ENCODE assay signal across 25 cellular contexts in the genomic region with DNA sequence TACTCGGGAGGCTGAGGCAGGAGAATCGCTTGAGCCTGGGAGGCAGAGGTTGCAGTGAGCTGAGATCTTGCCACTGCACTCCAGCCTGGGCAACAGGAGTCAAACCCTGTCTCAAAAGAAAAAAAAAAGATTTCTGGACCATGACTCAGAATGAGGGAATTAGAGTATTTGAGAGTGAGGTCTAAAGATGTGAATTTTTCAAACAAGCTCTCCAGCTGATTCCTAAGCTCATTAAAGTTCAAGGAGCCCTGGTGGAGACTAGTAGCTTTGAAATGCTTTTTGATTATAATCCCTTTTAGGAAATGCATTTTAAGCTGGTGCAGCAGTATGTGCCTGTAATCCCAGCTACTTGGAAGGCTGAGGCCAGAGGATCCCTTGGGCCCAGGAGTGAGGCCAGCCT. TPM values are rescaled to one million over a fixed set of nuclear protein-coding genes. Genes with fewer than 3 reads are reported as not detected.
DNase-seq lines count a peak whose midpoint lies in the region; TF ChIP-seq lines count a peak whose summit lies in the region.
"Had no signal": no experiment of that assay in that cellular context is flagged by ENCODE, and none has a peak within 500 bp of the region (broad histone marks: within the 10 kb centered on the region; RNA-seq: fewer than 3 reads in every experiment).

No MANE protein-coding gene starts in this region.

- intact Hi-C loops in transverse colon (cut with DNase I; ENCODE audit: low total_unique reads), result no loop called here

- peak overlapping the region in 3 of 5 experiments; percentile 57 to 78 (median 58) for H3K27ac Mint-ChIP-seq in brain
- H3K27ac Mint-ChIP-seq: activated CD4-positive, alpha-beta T cell treated with anti-CD3 and anti-CD28 coated beads, Interleukin-2, amount 10 ng/mL, durations not matched to agents 7 days and 5 days; activated CD8-positive, alpha-beta memory T cell treated with anti-CD3 and anti-CD28 coated beads, Interleukin-2, amount 10 ng/mL, durations not matched to agents 7 days and 5 days; B cell had no signal

- H3K27me3 Mint-ChIP-seq in brain, result no peaks in the 10 kb centered on the region
- H3K27me3 Mint-ChIP-seq: activated CD4-positive, alpha-beta T cell treated with anti-CD3 and anti-CD28 coated beads, Interleukin-2, amount 10 ng/mL, durations not matched to agents 7 days and 5 days; IgD-negative memory B cell; stimulated activated naive CD8-positive, alpha-beta T cell treated with anti-CD3 and anti-CD28 coated beads, Interleukin-15, amount 100 ng/mL, for 72 hours had no signal

- peaks cover 13% of the 10 kb centered on the region for H3K36me3 Mint-ChIP-seq in brain
- H3K36me3 Mint-ChIP-seq: activated CD8-positive, alpha-beta memory T cell treated with anti-CD3 and anti-CD28 coated beads, Interleukin-2, amount 10 ng/mL, durations not matched to agents 7 days and 5 days; CD8-positive, alpha-beta memory T cell; IgD-negative memory B cell had no signal

- H3K4me3 Mint-ChIP-seq in brain, result no peak overlapping the region
- H3K4me3 Mint-ChIP-seq: activated CD4-positive, alpha-beta T cell treated with anti-CD3 and anti-CD28 coated beads, Interleukin-2, amount 10 ng/mL, durations not matched to agents 7 days and 5 days; activated CD8-positive, alpha-beta memory T cell treated with anti-CD3 and anti-CD28 coated beads, Interleukin-2, amount 10 ng/mL, durations not matched to agents 7 days and 5 days; B cell; CD8-positive, alpha-beta memory T cell; IgD-negative memory B cell; stimulated activated naive CD8-positive, alpha-beta T cell treated with anti-CD3 and anti-CD28 coated beads, Interleukin-15, amount 100 ng/mL, for 72 hours had no signal

- H3K27me3 ChIP-seq in transverse colon (no peaks in the 10 kb centered on the region), SJCRH30 (no peaks in the 10 kb centered on the region)
- H3K27me3 ChIP-seq: cardiac muscle cell, vagina had no signal

- WGBS in transverse colon (ENCODE audit: low coverage in 1 of 2), 2 donors, result 80 to 86% methylated on average over 1 to 2 of the region's 2 CpGs

- in situ Hi-C loops in transverse colon (cut with MboI; ENCODE audit: low pct_ligation_motif_present in 1 of 4, low pct_unique_long_range_greater_than_20kb in 1 of 4, low sequenced_read_pairs in 3 of 4), result loop anchor here in 3 of 4 donors (10.0 kb wide), 1 partner anchor 244 kb away; no protein-coding TSS in a partner anchor

- H3K4me1 ChIP-seq in transverse colon (peaks cover 0 to 8% (median 0%) of the 10 kb centered on the region in 4 donors), SJCRH30 (no peaks in the 10 kb centered on the region)
- H3K4me1 ChIP-seq: vagina had no signal

- no peak for TF ChIP-seq EP300 in transverse colon (IDR thresholded peaks at IDR 0.05; ENCODE audit: low read depth)

- TF ChIP-seq CTCF in brain (conservative IDR thresholded peaks at IDR 0.05) (no peak), retinal pigment epithelial cell (conservative IDR thresholded peaks at IDR 0.05; ENCODE audit: low read depth, low read length) (peak; percentile 21), transverse colon (IDR thresholded peaks at IDR 0.05) (no peak)

- no peak overlapping the region for H3K27ac ChIP-seq in transverse colon
- no peak overlapping the region for H3K27ac ChIP-seq in SJCRH30
- H3K27ac ChIP-seq: cardiac muscle cell, SK-N-MC, vagina had no signal

- no peaks in the 10 kb centered on the region for H3K9me3 Mint-ChIP-seq in brain
- H3K9me3 Mint-ChIP-seq: activated CD4-positive, alpha-beta T cell treated with anti-CD3 and anti-CD28 coated beads, Interleukin-2, amount 10 ng/mL, durations not matched to agents 7 days and 5 days; CD8-positive, alpha-beta memory T cell; stimulated activated naive CD8-positive, alpha-beta T cell treated with anti-CD3 and anti-CD28 coated beads, Interleukin-15, amount 100 ng/mL, for 72 hours had no signal

- H3K9me3 ChIP-seq in transverse colon (no peaks in the 10 kb centered on the region), SJCRH30 (replicated peaks) (no peaks in the 10 kb centered on the region)
- H3K9me3 ChIP-seq: vagina had no signal

- H3K4me1 Mint-ChIP-seq in brain, result peaks cover 8% of the 10 kb centered on the region
- H3K4me1 Mint-ChIP-seq: activated CD4-positive, alpha-beta T cell treated with anti-CD3 and anti-CD28 coated beads, Interleukin-2, amount 10 ng/mL, durations not matched to agents 7 days and 5 days; B cell; CD8-positive, alpha-beta memory T cell had no signal

- peak; percentile 55 for DNase-seq in EL
- peak; percentile 43 for DNase-seq in NCI-H82 treated with DMSO at 0.1 percent for 48 hours (lab: John Stamatoyannopoulos, UW; ENCODE audit: unreplicated experiment)
- DNase-seq in retinal pigment epithelial cell (ENCODE audit: low read depth), result peak; percentile 87
- no peak for DNase-seq in transverse colon
- DNase-seq in SJCRH30, result no peak
- DNase-seq in kidney glomerular epithelial cell (lab: John Stamatoyannopoulos, UW), result no peak
- no peak for DNase-seq in NCI-H2029 (lab: John Stamatoyannopoulos, UW)
- DNase-seq: activated CD4-positive, alpha-beta T cell treated with anti-CD3 and anti-CD28 coated beads, Interleukin-2, amount 10 ng/mL, durations not matched to agents 7 days and 5 days; activated CD8-positive, alpha-beta memory T cell treated with anti-CD3 and anti-CD28 coated beads, Interleukin-2, amount 10 ng/mL, durations not matched to agents 7 days and 5 days; activated T-cell treated with anti-CD3 and anti-CD28 coated beads, Interleukin-2, amount 50 U/mL, for 48 hours; CD8-positive, alpha-beta memory T cell; cortex of kidney; DMS 273 treated with DMSO at 0.1 percent for 48 hours; GOT3; left cardiac atrium; NCI-H1092 treated with DMSO at 0.1 percent for 48 hours; NCI-H187; NCI-H526 treated with DMSO at 0.1 percent for 48 hours; stimulated activated naive CD8-positive, alpha-beta T cell treated with anti-CD3 and anti-CD28 coated beads, Interleukin-15, amount 100 ng/mL, for 72 hours had no signal

- TF ChIP-seq POLR2A in transverse colon (IDR thresholded peaks at IDR 0.05), result no peak

- H3K4me3 ChIP-seq in retinal pigment epithelial cell (ENCODE audit: low read length) (no peak overlapping the region), transverse colon (no peak overlapping the region), SJCRH30 (no peak overlapping the region)
- H3K4me3 ChIP-seq: cardiac muscle cell, SK-N-MC, vagina had no signal

- no peaks in the 10 kb centered on the region for H3K36me3 ChIP-seq in transverse colon
- no peaks in the 10 kb centered on the region for H3K36me3 ChIP-seq in SJCRH30

RNA-seq across cellular contexts. Expression of gene SRF, which starts 21.8 kb away (rescaled TPM):
- polyA plus RNA-seq in brain (ENCODE audit: insufficient read depth, low read depth, low replicate concordance), result 16.8 TPM
- total RNA-seq in transverse colon, result 10 to 100 TPM; 26.7 to 32.6 (median 29.6) TPM
- 23.5 and 25.8 TPM in 2 replicates for total RNA-seq in SJCRH30 (2014; rRNA removed; shearing (Covaris generic))

RNA-seq across cellular contexts. Expression of gene CUL9, which starts 32.7 kb away (rescaled TPM):
- 44.6 TPM for polyA plus RNA-seq in brain (ENCODE audit: insufficient read depth, low read depth, low replicate concordance)
- 10 to 100 TPM; 41.1 to 69.9 (median 50.3) TPM for total RNA-seq in transverse colon
- total RNA-seq in SJCRH30 (2014; rRNA removed; shearing (Covaris generic)), result 14.1 and 14.5 TPM in 2 replicates

Comparison
In these comparisons a context has a peak if more than half of its experiments do, and no peak if none do; other contexts are left out.
1. DNase-seq: peak in EL (single experiment), NCI-H82 treated with DMSO at 0.1 percent for 48 hours (single experiment) and retinal pigment epithelial cell (single experiment); none in transverse colon (single experiment), SJCRH30 (0 of 2), kidney glomerular epithelial cell (single experiment) and NCI-H2029 (single experiment).